7 cellular contexts compared by ENCODE assay signal in the genomic region with DNA sequence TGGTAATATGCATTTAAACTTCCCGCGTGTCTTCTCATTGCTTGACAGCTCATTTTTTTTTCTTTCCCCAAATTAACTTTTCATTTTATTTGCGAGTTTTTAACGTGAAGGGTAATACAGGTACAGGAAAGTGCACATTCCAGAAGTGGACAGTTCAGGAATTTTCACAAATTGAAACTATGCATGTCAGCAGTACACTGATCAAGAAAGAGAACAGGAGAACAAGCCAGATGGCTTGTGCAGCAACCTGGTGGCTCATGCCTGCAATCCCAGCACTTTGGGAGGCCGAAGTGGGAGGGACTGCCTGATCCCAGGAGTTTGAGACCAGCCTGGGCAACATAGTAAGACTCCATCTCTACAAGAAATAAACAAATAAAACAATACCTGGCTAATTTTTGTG.
"Had no signal": no experiment of that assay in that cellular context is flagged by ENCODE, and none has a peak within 500 bp of the region (broad histone marks: within the 10 kb centered on the region; RNA-seq: fewer than 3 reads in every experiment).

No MANE protein-coding gene starts in this region.

- H3K4me2 ChIP-seq: GM23338 had no signal

- H3K4me3 Mint-ChIP-seq: GM23338, H9 had no signal

- ATAC-seq: GM23338, K562 had no signal

- DNase-seq: H9, HCEC 1CT had no signal

- H3K9me3 Mint-ChIP-seq: GM23338, H9 had no signal

- H2AFZ ChIP-seq: GM23338 had no signal

- H3K27ac Mint-ChIP-seq: GM23338, H9 had no signal

- H3K4me3 ChIP-seq: GM23338, K562 had no signal

- H3K27ac ChIP-seq: HL-60 had no signal

- FAIRE-seq: H1, H54, K562 had no signal
